Comparison of ENCODE assay signal across 19 cellular contexts in genomic region chr3:13574083-13574797, GRCh38. TPM values are rescaled to one million over a fixed set of nuclear protein-coding genes. Genes with fewer than 3 reads are reported as not detected.
DNase-seq lines count a peak whose midpoint lies in the region; ATAC-seq and TF ChIP-seq lines count a peak whose summit lies in the region.
"Had no signal": no experiment of that assay in that cellular context is flagged by ENCODE, and none has a peak within 500 bp of the region (broad histone marks: within the 10 kb centered on the region; RNA-seq: fewer than 3 reads in every experiment).

No MANE protein-coding gene starts in this region.

- H2AK5ac ChIP-seq in mesendoderm (ENCODE audit: low read length), result no peak overlapping the region

- H3K4ac ChIP-seq in mesendoderm (ENCODE audit: low read depth, low read length), result no peak overlapping the region

- no peak overlapping the region for H2BK15ac ChIP-seq in mesendoderm (replicated peaks; ENCODE audit: low read depth)

- H3K4me3 ChIP-seq in left ventricle myocardium inferior (no peak overlapping the region), mesendoderm (ENCODE audit: low read length) (no peak overlapping the region), vagina (no peak overlapping the region), gastrocnemius medialis (no peak overlapping the region)
- H3K4me3 ChIP-seq: breast epithelium, dorsolateral prefrontal cortex, ovary, testis had no signal

- intact Hi-C loops in left ventricle myocardium inferior (cut with micrococcal nuclease) (no loop called here), left ventricle myocardium superior (cut with micrococcal nuclease) (no loop called here), vagina (cut with DNase I) (no loop called here), gastrocnemius medialis (cut with DNase I; ENCODE audit: low total_unique reads) (no loop called here)

- no peak overlapping the region for H2BK120ac ChIP-seq in mesendoderm (ENCODE audit: low read depth, low read length)

- ATAC-seq in left ventricle myocardium superior (no peak), SK-N-SH treated with all-trans-retinoic acid at 6 μM for 48 hours (peak; percentile 48), HG02938 (IDR thresholded peaks at IDR 0.05; ENCODE audit: unreplicated experiment) (no peak), gastrocnemius medialis (no peak)
- ATAC-seq: HepG2 had no signal

- TF ChIP-seq CTCF in left ventricle myocardium inferior (IDR thresholded peaks at IDR 0.05; ENCODE audit: borderline replicate concordance) (no peak), vagina (IDR thresholded peaks at IDR 0.05) (no peak), gastrocnemius medialis (IDR thresholded peaks at IDR 0.05 in 4 of 5, conservative IDR thresholded peaks at IDR 0.05 in 1 of 5) (no peak)

- H3K4me2 ChIP-seq in mesendoderm (ENCODE audit: low read length), result no peak overlapping the region

- H3K27ac ChIP-seq in left ventricle myocardium inferior (replicated peaks), result peak overlapping the region; percentile 36
- H3K27ac ChIP-seq in mesendoderm (ENCODE audit: low read depth, low read length), result no peak overlapping the region
- H3K27ac ChIP-seq in vagina, result peak overlapping the region; percentile 78
- no peak overlapping the region for H3K27ac ChIP-seq in gastrocnemius medialis
- H3K27ac ChIP-seq: ovary, VCaP had no signal

- TF ChIP-seq POLR2A in vagina (IDR thresholded peaks at IDR 0.05) (no peak), gastrocnemius medialis (IDR thresholded peaks at IDR 0.05) (no peak)

- no peak overlapping the region for H4K5ac ChIP-seq in mesendoderm (ENCODE audit: low read length)

- H3K27me3 ChIP-seq in left ventricle myocardium inferior (ENCODE audit: low read depth), result no peaks in the 10 kb centered on the region
- H3K27me3 ChIP-seq in mesendoderm (ENCODE audit: insufficient read depth, low read length, poor library complexity), result no peaks in the 10 kb centered on the region
- H3K27me3 ChIP-seq in vagina, result no peaks in the 10 kb centered on the region
- H3K27me3 ChIP-seq in gastrocnemius medialis, result no peaks in the 10 kb centered on the region
- H3K27me3 ChIP-seq: breast epithelium, dorsolateral prefrontal cortex, ovary, testis had no signal

- H4K8ac ChIP-seq in mesendoderm (ENCODE audit: low read depth, low read length), result no peak overlapping the region

- no peaks in the 10 kb centered on the region for H3K9me3 ChIP-seq in left ventricle myocardium inferior (replicated peaks)
- H3K9me3 ChIP-seq in vagina, result no peaks in the 10 kb centered on the region
- no peaks in the 10 kb centered on the region for H3K9me3 ChIP-seq in gastrocnemius medialis
- H3K9me3 ChIP-seq: breast epithelium, ovary, testis had no signal

- peaks cover 3% of the 10 kb centered on the region for H3K36me3 ChIP-seq in left ventricle myocardium inferior
- H3K36me3 ChIP-seq in mesendoderm (ENCODE audit: control insufficient read depth, insufficient read depth, low read length), result no peaks in the 10 kb centered on the region
- H3K36me3 ChIP-seq in vagina, result no peaks in the 10 kb centered on the region
- H3K36me3 ChIP-seq in gastrocnemius medialis, result no peaks in the 10 kb centered on the region
- H3K36me3 ChIP-seq: breast epithelium, ovary had no signal

- no peaks in the 10 kb centered on the region for H3K79me2 ChIP-seq in mesendoderm (ENCODE audit: control insufficient read depth, insufficient read depth, low read length)

- no peak overlapping the region for H2BK5ac ChIP-seq in mesendoderm (ENCODE audit: low read length)

- peaks cover 39% of the 10 kb centered on the region for H3K4me1 ChIP-seq in left ventricle myocardium inferior
- H3K4me1 ChIP-seq in mesendoderm (ENCODE audit: control insufficient read depth, low read depth, low read length), result peaks cover 19% of the 10 kb centered on the region
- peaks cover 55% of the 10 kb centered on the region for H3K4me1 ChIP-seq in vagina
- peaks cover 0 to 4% of the 10 kb centered on the region in 2 donors for H3K4me1 ChIP-seq in gastrocnemius medialis
- H3K4me1 ChIP-seq: breast epithelium had no signal

- no peaks in the 10 kb centered on the region for H3K79me1 ChIP-seq in mesendoderm (ENCODE audit: low read length)

- no peak overlapping the region for H3K18ac ChIP-seq in mesendoderm (ENCODE audit: low read length)

- peak overlapping the region; percentile 44 for H3K56ac ChIP-seq in mesendoderm (ENCODE audit: low read length)

- no peak for DNase-seq in left ventricle myocardium inferior
- no peak for DNase-seq in left ventricle myocardium superior
- no peak for DNase-seq in mesendoderm
- no peak for DNase-seq in vagina (ENCODE audit: extremely low spot score in 2 of 2)
- no peak for DNase-seq in GDM1 (lab: John Stamatoyannopoulos, UW)
- DNase-seq in gastrocnemius medialis, result no peak
- DNase-seq: activated naive CD8-positive, alpha-beta T cell treated with anti-CD3 and anti-CD28 coated beads, Interleukin-2, amount 10 ng/mL, durations not matched to agents 7 days and 5 days; CD4-positive, CD25-positive, alpha-beta regulatory T cell; NCI-H187; NCI-H446; ovary; small intestine had no signal

- no peak overlapping the region for H3K23ac ChIP-seq in mesendoderm (ENCODE audit: low read length)

- no CpG with 5 or more reads among the region's 18 CpGs for WGBS in mesendoderm (ENCODE audit: extremely low coverage, insufficient coverage, low lambda C conversion rate)

- no peak overlapping the region for H3K9ac ChIP-seq in mesendoderm (ENCODE audit: low read length)

- in situ Hi-C loops in gastrocnemius medialis (cut with MboI; ENCODE audit: low sequenced_read_pairs in 4 of 4), result no loop called here

TF ChIP-seq in SK-N-SH treated with all-trans-retinoic acid at 6 μM for 48 hours, 23 proteins besides CTCF, POLR2A, EP300 and RAD21:
- TF ChIP-seq PPARA (CRISPR knock-in tag; IDR thresholded peaks at IDR 0.05; ENCODE audit: borderline replicate concordance) (0 out of 2 replicates have a peak, but pooled peaks have one; percentile 10), TSHZ2 (CRISPR knock-in tag; IDR thresholded peaks at IDR 0.05) (peak; percentile 96), SNAI2 (CRISPR knock-in tag; IDR thresholded peaks at IDR 0.05) (no peak), ZNF70 (CRISPR knock-in tag; IDR thresholded peaks at IDR 0.05) (0 out of 2 replicates have a peak, but pooled peaks have one; percentile 10), TCF4 (CRISPR knock-in tag; IDR thresholded peaks at IDR 0.05; ENCODE audit: borderline replicate concordance) (peak; percentile 97), ZNF8 (CRISPR knock-in tag; IDR thresholded peaks at IDR 0.05) (peak; percentile 4; the same call in 1 of the 2 replicates), ARNTL (CRISPR knock-in tag; IDR thresholded peaks at IDR 0.05; ENCODE audit: borderline replicate concordance, low read depth) (no peak), ZNF565 (CRISPR knock-in tag; conservative IDR thresholded peaks at IDR 0.05; ENCODE audit: low read depth) (0 out of 2 replicates have a peak, but pooled peaks have one; percentile 14)

RNA-seq across cellular contexts. Expression of gene FBLN2, which starts 25.3 kb away (rescaled TPM):
- total RNA-seq in left ventricle myocardium inferior, result 56.7 TPM
- total RNA-seq in left ventricle myocardium superior, result 53.8 TPM
- polyA plus RNA-seq in mesendoderm (2013, experiment 1 of 2), result 5.7 TPM
- polyA plus RNA-seq in mesendoderm (2013, experiment 2 of 2), result 5.4 TPM
- total RNA-seq in vagina, result 94.3 TPM
- total RNA-seq in gastrocnemius medialis, result 10 to 100 TPM; 28.9 to 45.7 (median 34.0) TPM
- total RNA-seq: CD4-positive, CD25-positive, alpha-beta regulatory T cell; HepG2 had no signal
- polyA plus RNA-seq: CD4-positive, CD25-positive, alpha-beta regulatory T cell; HepG2 had no signal

Comparison
In these comparisons a context has a peak if more than half of its experiments do, and no peak if none do; other contexts are left out.
1. H3K27ac ChIP-seq: peak in left ventricle myocardium inferior (single experiment) and vagina (single experiment); none in mesendoderm (single experiment) and gastrocnemius medialis (0 of 4).